ENCODE assay signal across 1 cellular context in genomic region chr1:1388078-1388472, GRCh38.
TF ChIP-seq lines count a peak whose summit lies in the region.

No MANE protein-coding gene starts in this region.

TF ChIP-seq in H1, 55 proteins besides CTCF, POLR2A, EP300 and RAD21:
- no peak for TF ChIP-seq NRF1 (IDR thresholded peaks at IDR 0.05; ENCODE audit: low read depth, low read length)
- no peak for TF ChIP-seq SP1 (IDR thresholded peaks at IDR 0.05; ENCODE audit: low read depth, low read length)
- TF ChIP-seq KDM4A (IDR thresholded peaks at IDR 0.05; ENCODE audit: low read depth, low read length, severe bottlenecking), result no peak
- no peak for TF ChIP-seq CEBPB (IDR thresholded peaks at IDR 0.05; ENCODE audit: low read depth, low read length)
- no peak for TF ChIP-seq EZH2 (IDR thresholded peaks at IDR 0.05; ENCODE audit: low read depth, low read length, severe bottlenecking)
- no peak for TF ChIP-seq ASH2L (IDR thresholded peaks at IDR 0.05; ENCODE audit: low read length)
- TF ChIP-seq GTF2F1 (IDR thresholded peaks at IDR 0.05; ENCODE audit: borderline replicate concordance, low read depth, low read length), result no peak
- no peak for TF ChIP-seq TAF7 (optimal IDR thresholded peaks at IDR 0.05; ENCODE audit: borderline replicate concordance, low read depth, low read length)
- TF ChIP-seq POLR2AphosphoS5 (IDR thresholded peaks at IDR 0.05; ENCODE audit: low read depth, low read length), result no peak
